8 cellular contexts compared by ENCODE assay signal in genomic region chrX:155768036-155768769, GRCh38.
DNase-seq lines count a peak whose midpoint lies in the region; ATAC-seq, FAIRE-seq and TF ChIP-seq lines count a peak whose summit lies in the region.

No MANE protein-coding gene starts in this region.

- H3K36me3 ChIP-seq in ACC112 (ENCODE audit: insufficient read depth, low read length): no peaks in the 10 kb centered on the region
- no peaks in the 10 kb centered on the region for H3K36me3 ChIP-seq in HUES6 (ENCODE audit: control insufficient read depth, insufficient read depth, low read length)
- no peaks in the 10 kb centered on the region for H3K36me3 ChIP-seq in bronchial epithelial cell (ENCODE audit: control insufficient read depth, insufficient read depth, low read length)
- H3K36me3 ChIP-seq in mesendoderm (ENCODE audit: control insufficient read depth, insufficient read depth, low read length): no peaks in the 10 kb centered on the region

- no peak overlapping the region for H3K9ac ChIP-seq in HUES6 (ENCODE audit: low read length)
- H3K9ac ChIP-seq in mesendoderm (ENCODE audit: low read length): peak overlapping the region; percentile 35

- H3K9me3 ChIP-seq in HUES6 (ENCODE audit: control insufficient read depth, insufficient read depth, low read depth, low read length): peaks cover 3% of the 10 kb centered on the region; the same call in 1 of the 2 replicates

- FAIRE-seq in bronchial epithelial cell (lab: Jason Lieb, UNC): peak; percentile 92

- TF ChIP-seq CTCF in bronchial epithelial cell (IDR thresholded peaks at IDR 0.05; ENCODE audit: insufficient read depth, low read length, severe bottlenecking): no peak

- peak; percentile 49 for DNase-seq in bronchial epithelial cell (ENCODE audit: low read depth)
- peak; percentile 17 for DNase-seq in mesendoderm
- no peak for DNase-seq in germinal center (ENCODE audit: low spot score)
- DNase-seq in NCI-H128 (lab: John Stamatoyannopoulos, UW; ENCODE audit: unreplicated experiment): no peak
- DNase-seq in cortex of kidney (lab: John Stamatoyannopoulos, UW): no peak

- H3K56ac ChIP-seq in mesendoderm (ENCODE audit: low read length): peak overlapping the region; percentile 10

- no peak overlapping the region for H2BK5ac ChIP-seq in mesendoderm (ENCODE audit: low read length)

- H3K4ac ChIP-seq in mesendoderm (ENCODE audit: low read depth, low read length): no peak overlapping the region

- H4K5ac ChIP-seq in mesendoderm (ENCODE audit: low read length): no peak overlapping the region

- peak overlapping the region; percentile 0 for H2AFZ ChIP-seq in ACC112 (ENCODE audit: low read length, unreplicated experiment)

- H3K79me2 ChIP-seq in ACC112 (ENCODE audit: control insufficient read depth, insufficient read depth, low read length, unreplicated experiment) (no peaks in the 10 kb centered on the region), mesendoderm (ENCODE audit: control insufficient read depth, insufficient read depth, low read length) (no peaks in the 10 kb centered on the region)

- H3K79me1 ChIP-seq in mesendoderm (ENCODE audit: low read length): no peaks in the 10 kb centered on the region

- H3K4me1 ChIP-seq in ACC112 (ENCODE audit: control insufficient read depth, insufficient read depth, low read length, unreplicated experiment) (no peaks in the 10 kb centered on the region), HUES6 (ENCODE audit: control insufficient read depth, insufficient read depth, low read length) (peaks cover 38% of the 10 kb centered on the region), mesendoderm (ENCODE audit: control insufficient read depth, low read depth, low read length) (no peaks in the 10 kb centered on the region)

- H3K4me3 ChIP-seq in ACC112 (ENCODE audit: low read depth, low read length) (peak overlapping the region; percentile 79), HUES6 (ENCODE audit: low read depth, low read length) (peak overlapping the region; percentile 86), bronchial epithelial cell (ENCODE audit: low read depth, low read length) (peak overlapping the region; percentile 39), mesendoderm (ENCODE audit: low read length) (peak overlapping the region; percentile 21)

- H2BK120ac ChIP-seq in mesendoderm (ENCODE audit: low read depth, low read length): no peak overlapping the region

- no peaks in the 10 kb centered on the region for H3K27me3 ChIP-seq in ACC112 (ENCODE audit: insufficient read depth, low read length)
- H3K27me3 ChIP-seq in HUES6 (ENCODE audit: control insufficient read depth, insufficient read depth, low read length): no peaks in the 10 kb centered on the region; the same call in 1 of the 2 replicates
- no peaks in the 10 kb centered on the region for H3K27me3 ChIP-seq in bronchial epithelial cell (ENCODE audit: control insufficient read depth, insufficient read depth, low read length)
- no peaks in the 10 kb centered on the region for H3K27me3 ChIP-seq in mesendoderm (ENCODE audit: insufficient read depth, low read length, poor library complexity)

- no peak for ATAC-seq in GM21786 (IDR thresholded peaks at IDR 0.05; ENCODE audit: unreplicated experiment)

- peak overlapping the region; percentile 22 for H3K4me2 ChIP-seq in mesendoderm (ENCODE audit: low read length)

- no peak overlapping the region for H4K8ac ChIP-seq in mesendoderm (ENCODE audit: low read depth, low read length)

- H2BK15ac ChIP-seq in mesendoderm (replicated peaks; ENCODE audit: low read depth): no peak overlapping the region

- no peak overlapping the region for H2AK5ac ChIP-seq in mesendoderm (ENCODE audit: low read length)

- no CpG with 5 or more reads among the region's 21 CpGs for WGBS in mesendoderm (ENCODE audit: extremely low coverage, insufficient coverage, low lambda C conversion rate)

- no peak overlapping the region for H3K23ac ChIP-seq in mesendoderm (ENCODE audit: low read length)

- H3K18ac ChIP-seq in mesendoderm (ENCODE audit: low read length): no peak overlapping the region

- H3K27ac ChIP-seq in ACC112 (ENCODE audit: low read depth, low read length) (no peak overlapping the region), HUES6 (ENCODE audit: low read depth, low read length) (no peak overlapping the region), mesendoderm (ENCODE audit: low read depth, low read length) (no peak overlapping the region)

Comparison
In these comparisons a context has a peak if more than half of its experiments do, and no peak if none do; other contexts are left out.
1. H3K4me3 ChIP-seq: peak in every context shown above with its lines; median percentile 86 in HUES6; 79 in ACC112; 39 in bronchial epithelial cell; 21 in mesendoderm.
2. DNase-seq: peak in bronchial epithelial cell (single experiment) and mesendoderm (single experiment); none in germinal center (single experiment), NCI-H128 (single experiment) and cortex of kidney (single experiment).